ENCODE assay signal across 8 cellular contexts in genomic region chr17:50151041-50151936, GRCh38. TPM values are rescaled to one million over a fixed set of nuclear protein-coding genes. Genes with fewer than 3 reads are reported as not detected.
DNase-seq lines count a peak whose midpoint lies in the region; ATAC-seq and TF ChIP-seq lines count a peak whose summit lies in the region.

No MANE protein-coding gene starts in this region.

- BruUV-seq in Caco-2 (replicated peaks; lab: Mats Ljungman, UMichigan), result TSS peak; percentile 57

- TF ChIP-seq CTCF in Caco-2 (IDR thresholded peaks at IDR 0.05; ENCODE audit: insufficient read depth in 1 of 2, low read depth in 1 of 2, low read length in 1 of 2, severe bottlenecking in 1 of 2, unreplicated experiment in 1 of 2), result peak; percentile 97 to 98
- TF ChIP-seq CTCF in KMS-11 (conservative IDR thresholded peaks at IDR 0.05; ENCODE audit: low read depth, low read length), result no peak
- TF ChIP-seq CTCF in fibroblast of the aortic adventitia (IDR thresholded peaks at IDR 0.05; ENCODE audit: insufficient read depth, low read length), result peak; percentile 86
- peak; percentile 60 to 73 (median 60) for TF ChIP-seq CTCF in nephron (IDR thresholded peaks at IDR 0.05; ENCODE audit: unreplicated experiment in 3 of 3)

- peaks cover 41% of the 10 kb centered on the region for H3K79me2 ChIP-seq in KMS-11 (ENCODE audit: insufficient read depth, low read depth)

- H3K4me1 Mint-ChIP-seq in Caco-2 (ENCODE audit: low read depth, unreplicated experiment) (peaks cover 39% of the 10 kb centered on the region), nephron (peaks cover 40% of the 10 kb centered on the region)

- peak overlapping the region; percentile 47 for H3K9ac ChIP-seq in KMS-11

- H3K9me3 Mint-ChIP-seq in Caco-2 (ENCODE audit: unreplicated experiment) (no peaks in the 10 kb centered on the region), nephron (no peaks in the 10 kb centered on the region)

- H3K4me3 Mint-ChIP-seq in Caco-2 (ENCODE audit: unreplicated experiment) (peak overlapping the region; percentile 81), nephron (peak overlapping the region; percentile 92 to 99 (median 94))

- H3K27ac Mint-ChIP-seq in Caco-2 (ENCODE audit: unreplicated experiment) (peak overlapping the region; percentile 69), nephron (peak overlapping the region; percentile 96 to 99 (median 99))

- ATAC-seq in GM21390 (IDR thresholded peaks at IDR 0.05; ENCODE audit: unreplicated experiment), result peak; percentile 36

- H3K27me3 Mint-ChIP-seq in Caco-2 (ENCODE audit: insufficient read depth, unreplicated experiment), result no peaks in the 10 kb centered on the region
- peaks cover 4% of the 10 kb centered on the region for H3K27me3 Mint-ChIP-seq in nephron (ENCODE audit: low read depth)

- H2AFZ ChIP-seq in KMS-11 (ENCODE audit: low read depth), result peak overlapping the region; percentile 77

- CTCF ChIA-PET in Caco-2 (lab: Charles Lee), result interaction anchor here (0.6 to 2.1 kb wide), 32 partner anchors 10 to 632 kb away, joined by 3 to 33 read pairs (median 5); partner anchors contain the start of genes LRRC59 and SGCA

- H3K4me3 ChIP-seq in Caco-2 (ENCODE audit: low read depth, low read length) (peak overlapping the region; percentile 69), KMS-11 (IDR thresholded peaks at IDR 0.05; ENCODE audit: insufficient read depth, low read depth, low read length) (no peak overlapping the region), fibroblast of the aortic adventitia (ENCODE audit: low read depth, low read length) (peak overlapping the region; percentile 81)

- H3K27ac ChIP-seq in KMS-11, result peak overlapping the region; percentile 62

- H3K4me1 ChIP-seq in Caco-2 (peaks cover 32% of the 10 kb centered on the region), KMS-11 (ENCODE audit: low read depth, poor library complexity, severe bottlenecking) (peaks cover 63% of the 10 kb centered on the region)

- POLR2A ChIA-PET in Caco-2 (lab: Charles Lee), result interaction anchor here (0.6 to 1.5 kb wide), 5 partner anchors 19 to 387 kb away, joined by 3 to 9 read pairs (median 3); partner anchors contain the start of genes FAM117A, KAT7 and LRRC59

- no peaks in the 10 kb centered on the region for H3K9me3 ChIP-seq in Caco-2

- DNase-seq in Caco-2, result peak; percentile 97 to 98
- DNase-seq in RPMI8226, result peak; percentile 95
- DNase-seq in activated effector memory CD4-positive, alpha-beta T cell treated with Interleukin-2 at 50 U/mL for 16 hours, result peak; percentile 78
- peak; percentile 89 for DNase-seq in fibroblast of the aortic adventitia (ENCODE audit: low read depth)
- peak; percentile 86 for DNase-seq in stimulated activated naive CD4-positive, alpha-beta T cell treated with Interleukin-2 at 50 U/mL for 16 hours (lab: John Stamatoyannopoulos, UW)

- peak overlapping the region; percentile 100 for H3K4me2 ChIP-seq in KMS-11

- intact Hi-C loops in Caco-2 (cut with micrococcal nuclease; ENCODE audit: unreplicated experiment), result no loop called here

- H3K36me3 Mint-ChIP-seq in Caco-2 (ENCODE audit: insufficient read depth, unreplicated experiment), result peaks cover 13% of the 10 kb centered on the region
- H3K36me3 Mint-ChIP-seq in nephron (ENCODE audit: low read depth), result peaks cover 7% of the 10 kb centered on the region

- H3K27me3 ChIP-seq in Caco-2 (replicated peaks; ENCODE audit: control insufficient read depth, insufficient read depth, low read length) (no peaks in the 10 kb centered on the region), KMS-11 (ENCODE audit: insufficient read depth, low read depth) (no peaks in the 10 kb centered on the region)

- H4K20me1 ChIP-seq in KMS-11 (ENCODE audit: insufficient read depth), result no peaks in the 10 kb centered on the region

- H3K36me3 ChIP-seq in Caco-2 (ENCODE audit: control insufficient read depth, insufficient read depth, low read length) (no peaks in the 10 kb centered on the region), KMS-11 (ENCODE audit: insufficient read depth) (no peaks in the 10 kb centered on the region)

RNA-seq across cellular contexts. Expression of gene PPP1R9B, which starts 0.8 kb away (rescaled TPM):
- total RNA-seq in Caco-2 (2022), result 74.8 and 76.2 TPM in 2 replicates
- 59.3 and 85.4 TPM in 2 replicates for total RNA-seq in fibroblast of the aortic adventitia (ENCODE audit: low replicate concordance)

RNA-seq across cellular contexts. Expression of gene SGCA, which starts 14.5 kb away (rescaled TPM):
- total RNA-seq in Caco-2 (2022), result not detected in 2 replicates
- 0.65 and 0.90 TPM in 2 replicates for total RNA-seq in fibroblast of the aortic adventitia (ENCODE audit: low replicate concordance)

RNA-seq across cellular contexts. Expression of gene SAMD14, which starts 21.3 kb away (rescaled TPM):
- 2.2 and 3.4 TPM in 2 replicates for total RNA-seq in Caco-2 (2022)
- total RNA-seq in fibroblast of the aortic adventitia (ENCODE audit: low replicate concordance), result 1.6 and 5.1 TPM in 2 replicates

RNA-seq across cellular contexts. Expression of gene COL1A1, which starts 50.1 kb away (rescaled TPM):
- total RNA-seq in Caco-2 (2022) (23.4 and 27.3 TPM in 2 replicates), fibroblast of the aortic adventitia (ENCODE audit: low replicate concordance) (2,633 and 16,513 TPM in 2 replicates)

RNA-seq across cellular contexts. Expression of gene PDK2, which starts 56.1 kb away (rescaled TPM):
- total RNA-seq in Caco-2 (2022) (10.5 and 15.2 TPM in 2 replicates), fibroblast of the aortic adventitia (ENCODE audit: low replicate concordance) (13.2 and 37.8 TPM in 2 replicates)
